ENCODE assay signal across 26 cellular contexts in genomic region chr2:15963977-15964670, GRCh38. TPM values are rescaled to one million over a fixed set of nuclear protein-coding genes. Genes with fewer than 3 reads are reported as not detected.
"Had no signal": no experiment of that assay in that cellular context is flagged by ENCODE, and none has a peak within 500 bp of the region (broad histone marks: within the 10 kb centered on the region; RNA-seq: fewer than 3 reads in every experiment).

No MANE protein-coding gene starts in this region.

- H3K9me3 Mint-ChIP-seq: stimulated activated memory B cell treated with anti-CD40 and anti-IgM and Interleukin-4, amounts not matched to agents 10 μg/mL and 1 μg/mL and 100 μg/mL, for 72 hours; stimulated activated naive CD8-positive, alpha-beta T cell treated with anti-CD3 and anti-CD28 coated beads, Interleukin-15, Interleukin-2, amounts not matched to agents 100 ng/mL and 50 ng/mL, for 24 hours had no signal

- H3K9ac ChIP-seq: parathyroid adenoma had no signal

- H3K4me3 ChIP-seq: coronary artery, heart left ventricle, mucosa of descending colon, prostate gland, right lobe of liver, spleen, testis, tibial nerve, upper lobe of right lung had no signal

- H3K4me1 ChIP-seq: parathyroid adenoma, prostate gland, right lobe of liver, testis, tibial nerve, upper lobe of right lung had no signal

- H3K4me3 Mint-ChIP-seq: stimulated activated memory B cell treated with anti-CD40 and anti-IgM and Interleukin-4, amounts not matched to agents 10 μg/mL and 1 μg/mL and 100 μg/mL, for 72 hours; stimulated activated naive CD8-positive, alpha-beta T cell treated with anti-CD3 and anti-CD28 coated beads, Interleukin-15, Interleukin-2, amounts not matched to agents 100 ng/mL and 50 ng/mL, for 24 hours had no signal

- H3K27ac Mint-ChIP-seq: stimulated activated memory B cell treated with anti-CD40 and anti-IgM and Interleukin-4, amounts not matched to agents 10 μg/mL and 1 μg/mL and 100 μg/mL, for 72 hours; stimulated activated naive CD8-positive, alpha-beta T cell treated with anti-CD3 and anti-CD28 coated beads, Interleukin-15, Interleukin-2, amounts not matched to agents 100 ng/mL and 50 ng/mL, for 24 hours had no signal

- H3K27me3 ChIP-seq: heart left ventricle, right lobe of liver, testis, tibial nerve, upper lobe of right lung had no signal

- ATAC-seq: heart left ventricle; left lobe of liver; naive thymus-derived CD8-positive, alpha-beta T cell; stimulated activated memory B cell treated with anti-CD40 and anti-IgM and Interleukin-4, amounts not matched to agents 10 μg/mL and 1 μg/mL and 100 μg/mL, for 72 hours; upper lobe of right lung had no signal

- H3K79me2 ChIP-seq: parathyroid adenoma had no signal

- H3K36me3 Mint-ChIP-seq: naive thymus-derived CD8-positive, alpha-beta T cell; stimulated activated memory B cell treated with anti-CD40 and anti-IgM and Interleukin-4, amounts not matched to agents 10 μg/mL and 1 μg/mL and 100 μg/mL, for 72 hours had no signal

- DNase-seq: cerebellar nuclear complex; effector CD4-positive, alpha-beta T cell; foreskin melanocyte; heart left ventricle; hypothalamus; islet precursor cell; occipital lobe; retina; right lobe of liver; spleen; stimulated activated CD4-positive, alpha-beta T cell treated with anti-CD3 and anti-CD28 coated beads, Interleukin-15, amount 100 ng/mL, for 24 hours; stimulated activated CD4-positive, alpha-beta T cell treated with anti-CD3 and anti-CD28 coated beads, Interleukin-1b, Interleukin-23, amount 100 ng/mL, for 48 hours; stimulated activated CD4-positive, alpha-beta T cell treated with anti-CD3 and anti-CD28 coated beads, Interleukin-4, amount 100 ng/mL, for 24 hours; testis; upper lobe of right lung had no signal

- H3K36me3 ChIP-seq: heart left ventricle, prostate gland, right lobe of liver, spleen, tibial nerve, upper lobe of right lung had no signal

- H2AFZ ChIP-seq: parathyroid adenoma had no signal

- H3K27me3 Mint-ChIP-seq: naive thymus-derived CD8-positive, alpha-beta T cell; stimulated activated memory B cell treated with anti-CD40 and anti-IgM and Interleukin-4, amounts not matched to agents 10 μg/mL and 1 μg/mL and 100 μg/mL, for 72 hours; stimulated activated naive CD8-positive, alpha-beta T cell treated with anti-CD3 and anti-CD28 coated beads, Interleukin-15, Interleukin-2, amounts not matched to agents 100 ng/mL and 50 ng/mL, for 24 hours had no signal

- H3K27ac ChIP-seq: coronary artery, heart left ventricle, parathyroid adenoma, right lobe of liver, spleen, testis, tibial nerve, upper lobe of right lung had no signal

- H3K9me3 ChIP-seq: mucosa of descending colon, prostate gland, right lobe of liver, testis, upper lobe of right lung had no signal

RNA-seq across cellular contexts. Expression of gene MYCN, which starts 23.8 kb away (rescaled TPM):
- total RNA-seq: subcutaneous adipose tissue had no signal
- polyA plus RNA-seq: mammary epithelial cell; naive thymus-derived CD8-positive, alpha-beta T cell had no signal
